Comparison of ENCODE assay signal across 20 cellular contexts in the genomic region with DNA sequence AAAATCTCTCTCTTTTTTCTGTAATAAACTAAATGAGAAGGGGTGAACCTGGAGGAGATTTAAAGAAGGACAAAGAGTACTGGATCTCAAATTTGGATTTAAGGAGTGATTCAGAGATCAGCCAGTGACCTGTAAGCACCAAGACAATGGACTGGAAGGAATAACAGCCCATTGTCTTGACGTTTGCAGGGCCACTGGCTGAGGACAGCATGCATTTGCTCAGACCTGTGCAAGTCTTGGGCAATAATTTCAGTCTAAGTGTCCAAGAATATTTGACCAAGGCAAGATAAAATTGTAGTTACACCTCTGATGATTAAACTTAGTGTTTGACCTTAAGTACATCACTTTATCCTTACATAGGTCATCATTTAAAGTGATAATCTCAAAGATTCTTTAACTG. TPM values are rescaled to one million over a fixed set of nuclear protein-coding genes. Genes with fewer than 3 reads are reported as not detected.
A peak's percentile ranks its signal among the peaks of the same experiment; 100 is the strongest.
DNase-seq lines count a peak whose midpoint lies in the region; TF ChIP-seq lines count a peak whose summit lies in the region.
"Had no signal": no experiment of that assay in that cellular context is flagged by ENCODE, and none has a peak within 500 bp of the region (broad histone marks: within the 10 kb centered on the region; RNA-seq: fewer than 3 reads in every experiment).

No MANE protein-coding gene starts in this region.

- peak overlapping the region; percentile 44 for H2AFZ ChIP-seq in GM23248
- H2AFZ ChIP-seq in PC-9: 0 out of 2 replicates have a peak overlapping the region, but pooled peaks have one; percentile 30

- no peaks in the 10 kb centered on the region for H3K9me2 ChIP-seq in GM23248 (ENCODE audit: insufficient read depth)
- H3K9me2 ChIP-seq in PC-9 (ENCODE audit: insufficient read depth): no peaks in the 10 kb centered on the region

- CTCF ChIA-PET in PC-9 (lab: Charles Lee): no interaction called here

- 18 to 32% methylated on average over 1 of the region's 1 CpG for WGBS in GM23248 (ENCODE audit: low coverage in 1 of 2, low lambda C conversion rate in 2 of 2, missing lambda C conversion rate in 2 of 2), 2 experiments

- no peaks in the 10 kb centered on the region for H3K9me3 ChIP-seq in GM23248 (ENCODE audit: low read depth)
- H3K9me3 ChIP-seq in PC-9 (ENCODE audit: insufficient read depth, low read depth): peaks cover 4% of the 10 kb centered on the region
- H3K9me3 ChIP-seq: SJSA1 had no signal

- POLR2A ChIA-PET in PC-9 (lab: Charles Lee; ENCODE audit: unreplicated experiment): no interaction called here

- TF ChIP-seq CTCF in PC-9 (conservative IDR thresholded peaks at IDR 0.05): no peak

- H3F3A ChIP-seq in GM23248 (ENCODE audit: insufficient read depth) (peaks cover 21% of the 10 kb centered on the region), PC-9 (ENCODE audit: insufficient read depth, low read depth) (no peaks in the 10 kb centered on the region)

- BruUV-seq in PC-9 (replicated peaks; lab: Mats Ljungman, UMichigan): no TSS peak

- H3K79me2 ChIP-seq in GM23248 (ENCODE audit: insufficient read depth) (no peaks in the 10 kb centered on the region), PC-9 (ENCODE audit: low read depth) (no peaks in the 10 kb centered on the region)

- H3K4me3 ChIP-seq in GM23248: no peak overlapping the region
- no peak overlapping the region for H3K4me3 ChIP-seq in PC-9
- H3K4me3 ChIP-seq: SJSA1 had no signal

- in situ Hi-C loops in GM23248 (cut with MboI): no loop called here

- no peak overlapping the region for H3K4me2 ChIP-seq in GM23248 (ENCODE audit: unreplicated experiment)
- no peak overlapping the region for H3K4me2 ChIP-seq in PC-9

- H3K9ac ChIP-seq in GM23248: no peak overlapping the region

- DNase-seq in GM23248: no peak
- DNase-seq in PC-9: no peak
- DNase-seq in epithelial cell of prostate (ENCODE audit: low read depth, low spot score): no peak
- peak; percentile 13 for DNase-seq in pulmonary artery endothelial cell (ENCODE audit: low read depth, low spot score)
- DNase-seq in NCI-H82 treated with DMSO at 0.1 percent for 48 hours (lab: John Stamatoyannopoulos, UW; ENCODE audit: unreplicated experiment): no peak
- no peak for DNase-seq in NCI-H1694 (lab: John Stamatoyannopoulos, UW)
- DNase-seq in GM03348 (ENCODE audit: low spot score): no peak
- DNase-seq in ecto neural progenitor cell (ENCODE audit: low spot score): no peak
- DNase-seq: ACHN, AML-193, COR-L47, DMS53, GOT3, Karpas-422, NCI-H187 treated with DMSO at 0.1 percent for 48 hours, NCI-H526 treated with DMSO at 0.1 percent for 48 hours, OCI-M1, SW 1271 had no signal

- H4K20me1 ChIP-seq in GM23248 (ENCODE audit: insufficient read depth) (no peaks in the 10 kb centered on the region), PC-9 (ENCODE audit: insufficient read depth) (no peaks in the 10 kb centered on the region)

- H3K27me3 ChIP-seq in GM23248 (replicated peaks; ENCODE audit: insufficient read depth) (no peaks in the 10 kb centered on the region), PC-9 (ENCODE audit: insufficient read depth, low read depth) (no peaks in the 10 kb centered on the region)
- H3K27me3 ChIP-seq: SJSA1 had no signal

- H3K27ac ChIP-seq in GM23248: no peak overlapping the region
- H3K27ac ChIP-seq in PC-9: no peak overlapping the region
- H3K27ac ChIP-seq in epithelial cell of prostate: peak overlapping the region; percentile 69
- H3K27ac ChIP-seq: RWPE1, SJSA1 had no signal

- intact Hi-C loops in PC-9 (cut with micrococcal nuclease; ENCODE audit: unreplicated experiment): loop anchor here (5.0 kb wide), 1 partner anchor 94 kb away; no protein-coding TSS in a partner anchor

- H3K36me3 ChIP-seq in GM23248 (ENCODE audit: low read depth) (no peaks in the 10 kb centered on the region), PC-9 (ENCODE audit: low read depth) (no peaks in the 10 kb centered on the region)
- H3K36me3 ChIP-seq: SJSA1 had no signal

- peaks cover 34% of the 10 kb centered on the region for H3K4me1 ChIP-seq in GM23248 (ENCODE audit: insufficient read depth)
- H3K4me1 ChIP-seq in PC-9 (replicated peaks; ENCODE audit: insufficient read depth): no peaks in the 10 kb centered on the region; the same call in 1 of the 2 replicates

RNA-seq across cellular contexts. Expression of gene OSTN, which starts 55.8 kb away (rescaled TPM):
- total RNA-seq in GM23248 (2014; rRNA removed; shearing (Covaris generic)): not detected in 2 replicates
- polyA plus RNA-seq in GM23248 (2016; fragmentation: Nextera tagmentation; extraction: Ambion mirVana): not detected in 2 replicates
- not detected in 2 replicates for total RNA-seq in PC-9 (2021)
- not detected in 2 replicates for total RNA-seq in pulmonary artery endothelial cell
- total RNA-seq: SJSA1 had no signal
